In genomic region chr1:87969040-87969439, GRCh38 we compare ENCODE assay signal across 10 cellular contexts.
"Had no signal": no experiment of that assay in that cellular context is flagged by ENCODE, and none has a peak within 500 bp of the region (broad histone marks: within the 10 kb centered on the region; RNA-seq: fewer than 3 reads in every experiment).

No MANE protein-coding gene starts in this region.

- DNase-seq: activated CD4-positive, alpha-beta T cell treated with anti-CD3 and anti-CD28 coated beads for 1 hour; activated CD4-positive, alpha-beta T cell treated with anti-CD3 and anti-CD28 coated beads, Interleukin-2, amount 50 U/mL, for 48 hours; activated naive CD4-positive, alpha-beta T cell treated with Interleukin-2 at 50 U/mL for 16 hours; hippocampal formation; natural killer cell; T1000 had no signal

- H3K4me3 ChIP-seq: esophagus muscularis mucosa had no signal

- H3K4me3 Mint-ChIP-seq: activated T-helper 17 cell treated with anti-CD3 and anti-CD28 coated beads, Interleukin-2, amount 50 U/mL, for 72 hours; memory B cell; natural killer cell; stimulated activated naive CD8-positive, alpha-beta T cell treated with anti-CD3 and anti-CD28 coated beads, Interleukin-15, Interleukin-2, amounts not matched to agents 100 ng/mL and 50 ng/mL, for 24 hours had no signal

- H3K36me3 Mint-ChIP-seq: memory B cell, natural killer cell had no signal

- H3K9me3 ChIP-seq: esophagus muscularis mucosa had no signal

- H3K27ac Mint-ChIP-seq: activated T-helper 17 cell treated with anti-CD3 and anti-CD28 coated beads, Interleukin-2, amount 50 U/mL, for 72 hours; memory B cell; natural killer cell; stimulated activated naive CD8-positive, alpha-beta T cell treated with anti-CD3 and anti-CD28 coated beads, Interleukin-15, Interleukin-2, amounts not matched to agents 100 ng/mL and 50 ng/mL, for 24 hours had no signal

- H3K27ac ChIP-seq: esophagus muscularis mucosa had no signal

- H3K9me3 Mint-ChIP-seq: activated T-helper 17 cell treated with anti-CD3 and anti-CD28 coated beads, Interleukin-2, amount 50 U/mL, for 72 hours; memory B cell; natural killer cell; stimulated activated naive CD8-positive, alpha-beta T cell treated with anti-CD3 and anti-CD28 coated beads, Interleukin-15, Interleukin-2, amounts not matched to agents 100 ng/mL and 50 ng/mL, for 24 hours had no signal

- H3K4me1 Mint-ChIP-seq: activated T-helper 17 cell treated with anti-CD3 and anti-CD28 coated beads, Interleukin-2, amount 50 U/mL, for 72 hours; memory B cell; natural killer cell had no signal

- H3K27me3 Mint-ChIP-seq: activated T-helper 17 cell treated with anti-CD3 and anti-CD28 coated beads, Interleukin-2, amount 50 U/mL, for 72 hours; memory B cell had no signal

- H3K27me3 ChIP-seq: esophagus muscularis mucosa had no signal

- ATAC-seq: activated T-helper 17 cell treated with anti-CD3 and anti-CD28 coated beads, Interleukin-2, amount 50 U/mL, for 72 hours; natural killer cell had no signal

- H3K36me3 ChIP-seq: esophagus muscularis mucosa had no signal
